In genomic region chr12:41795066-41795465, GRCh38 we compare ENCODE assay signal across 18 cellular contexts.
DNase-seq lines count a peak whose midpoint lies in the region; ATAC-seq and TF ChIP-seq lines count a peak whose summit lies in the region.
"Had no signal": no experiment of that assay in that cellular context is flagged by ENCODE, and none has a peak within 500 bp of the region (broad histone marks: within the 10 kb centered on the region; RNA-seq: fewer than 3 reads in every experiment).

No MANE protein-coding gene starts in this region.

- peaks cover 17% of the 10 kb centered on the region for H3K9me3 Mint-ChIP-seq in GM23338

- no peak overlapping the region for H3K4me3 Mint-ChIP-seq in GM23338
- H3K4me3 Mint-ChIP-seq: memory B cell had no signal

- no peak overlapping the region for H3K4me3 ChIP-seq in GM23338
- H3K4me3 ChIP-seq: sigmoid colon had no signal

- peaks cover 10% of the 10 kb centered on the region for H3K36me3 Mint-ChIP-seq in GM23338 (ENCODE audit: low read depth)

- no peaks in the 10 kb centered on the region for H4K20me1 ChIP-seq in GM23338 (replicated peaks; ENCODE audit: insufficient read depth)

- H3K36me3 ChIP-seq in GM23338 (ENCODE audit: insufficient read depth): no peaks in the 10 kb centered on the region
- H3K36me3 ChIP-seq: sigmoid colon had no signal

- H3K4me2 ChIP-seq in GM23338: no peak overlapping the region

- H3K27me3 Mint-ChIP-seq in GM23338 (ENCODE audit: insufficient read depth, low read depth, poor library complexity): peaks cover 7% of the 10 kb centered on the region

- H3F3A ChIP-seq in GM23338 (replicated peaks; ENCODE audit: low read depth): no peaks in the 10 kb centered on the region

- DNase-seq in GM23338 (ENCODE audit: low spot score): no peak
- peak; percentile 59 for DNase-seq in NCI-H2081 treated with DMSO at 0.1 percent for 48 hours (lab: John Stamatoyannopoulos, UW)
- peak; percentile 1 to 76 for DNase-seq in dermis microvascular lymphatic vessel endothelial cell (ENCODE audit: low read depth in 2 of 2)
- peak; percentile 0 for DNase-seq in renal cortical epithelial cell (ENCODE audit: low read depth)
- no peak for DNase-seq in kidney glomerular epithelial cell (lab: John Stamatoyannopoulos, UW)
- DNase-seq in stimulated activated naive CD8-positive, alpha-beta T cell treated with anti-CD3 and anti-CD28 coated beads, Interleukin-15, Interleukin-2, amounts not matched to agents 100 U/mL and 50 U/mL, for 24 hours: no peak
- DNase-seq: activated CD8-positive, alpha-beta memory T cell treated with anti-CD3 and anti-CD28 coated beads for 24 hours; AML-193; Calu3; GDM1; sigmoid colon; stimulated activated CD4-positive, alpha-beta T cell treated with anti-CD3 and anti-CD28 coated beads, Interleukin-2, amount 100 ng/mL, for 48 hours; T-helper 1 cell had no signal

- H3K4me1 Mint-ChIP-seq in GM23338: no peaks in the 10 kb centered on the region
- H3K4me1 Mint-ChIP-seq: memory B cell had no signal

- H3K9me2 ChIP-seq in GM23338 (ENCODE audit: insufficient read depth): peaks cover 3% of the 10 kb centered on the region; the same call in 1 of the 2 replicates

- H3K4me1 ChIP-seq in GM23338 (ENCODE audit: insufficient read depth): no peaks in the 10 kb centered on the region
- H3K4me1 ChIP-seq: sigmoid colon had no signal

- 0 out of 2 replicates have a peak overlapping the region, but pooled peaks have one; percentile 34 for H2AFZ ChIP-seq in GM23338

- no peak overlapping the region for H3K27ac ChIP-seq in GM23338 (ENCODE audit: low read depth)
- H3K27ac ChIP-seq: sigmoid colon, VCaP had no signal

- ATAC-seq in GM23338 (no peak), HG03045 (IDR thresholded peaks at IDR 0.05; ENCODE audit: unreplicated experiment) (no peak)
- no peak for ATAC-seq in stimulated activated naive CD8-positive, alpha-beta T cell treated with anti-CD3 and anti-CD28 coated beads, Interleukin-15, Interleukin-2, amounts not matched to agents 100 U/mL and 50 U/mL, for 24 hours
- ATAC-seq: Right ventricle myocardium inferior had no signal

- H3K27me3 ChIP-seq in GM23338 (ENCODE audit: insufficient read depth): no peaks in the 10 kb centered on the region
- H3K27me3 ChIP-seq: sigmoid colon had no signal

- TF ChIP-seq CTCF in GM23338 (conservative IDR thresholded peaks at IDR 0.05; ENCODE audit: low read depth in 2 of 2): no peak

- no peaks in the 10 kb centered on the region for H3K79me2 ChIP-seq in GM23338 (replicated peaks; ENCODE audit: insufficient read depth)

- no peak overlapping the region for H3K27ac Mint-ChIP-seq in GM23338
- H3K27ac Mint-ChIP-seq: activated T-helper 2 cell treated with anti-CD3 and anti-CD28 coated beads, Interferon-gamma antibody, Interleukin-2, Interleukin-4, amounts not matched to agents 10 μg/mL and 5 μg/mL and 100 μg/mL, durations not matched to agents 14 hours and 24 hours and 36 hours; memory B cell had no signal

TF ChIP-seq in GM23338, 12 proteins besides CTCF, POLR2A, EP300 and RAD21 (continues in another document):
- no peak for TF ChIP-seq ZNF114 (CRISPR knock-in tag; IDR thresholded peaks at IDR 0.05)
- no peak for TF ChIP-seq ZNF462 (CRISPR knock-in tag; IDR thresholded peaks at IDR 0.05)
- TF ChIP-seq REST (IDR thresholded peaks at IDR 0.05; ENCODE audit: unreplicated experiment): no peak
- no peak for TF ChIP-seq ETS1 (IDR thresholded peaks at IDR 0.05)
- TF ChIP-seq EZH2 (IDR thresholded peaks at IDR 0.05; ENCODE audit: low read depth, unreplicated experiment): no peak
- no peak for TF ChIP-seq STAT1 (IDR thresholded peaks at IDR 0.05; ENCODE audit: unreplicated experiment)
- no peak for TF ChIP-seq JUNB (IDR thresholded peaks at IDR 0.05; ENCODE audit: unreplicated experiment)
- no peak for TF ChIP-seq EZH2phosphoT487 (IDR thresholded peaks at IDR 0.05; ENCODE audit: unreplicated experiment)

Comparison
In these comparisons a context has a peak if more than half of its experiments do, and no peak if none do; other contexts are left out.
1. DNase-seq: peak in NCI-H2081 treated with DMSO at 0.1 percent for 48 hours (single experiment), dermis microvascular lymphatic vessel endothelial cell (2 of 2) and renal cortical epithelial cell (single experiment); none in GM23338 (single experiment), kidney glomerular epithelial cell (single experiment) and stimulated activated naive CD8-positive, alpha-beta T cell treated with anti-CD3 and anti-CD28 coated beads, Interleukin-15, Interleukin-2, amounts not matched to agents 100 U/mL and 50 U/mL, for 24 hours (single experiment).